Comparison of ENCODE assay signal across 8 cellular contexts in the genomic region with DNA sequence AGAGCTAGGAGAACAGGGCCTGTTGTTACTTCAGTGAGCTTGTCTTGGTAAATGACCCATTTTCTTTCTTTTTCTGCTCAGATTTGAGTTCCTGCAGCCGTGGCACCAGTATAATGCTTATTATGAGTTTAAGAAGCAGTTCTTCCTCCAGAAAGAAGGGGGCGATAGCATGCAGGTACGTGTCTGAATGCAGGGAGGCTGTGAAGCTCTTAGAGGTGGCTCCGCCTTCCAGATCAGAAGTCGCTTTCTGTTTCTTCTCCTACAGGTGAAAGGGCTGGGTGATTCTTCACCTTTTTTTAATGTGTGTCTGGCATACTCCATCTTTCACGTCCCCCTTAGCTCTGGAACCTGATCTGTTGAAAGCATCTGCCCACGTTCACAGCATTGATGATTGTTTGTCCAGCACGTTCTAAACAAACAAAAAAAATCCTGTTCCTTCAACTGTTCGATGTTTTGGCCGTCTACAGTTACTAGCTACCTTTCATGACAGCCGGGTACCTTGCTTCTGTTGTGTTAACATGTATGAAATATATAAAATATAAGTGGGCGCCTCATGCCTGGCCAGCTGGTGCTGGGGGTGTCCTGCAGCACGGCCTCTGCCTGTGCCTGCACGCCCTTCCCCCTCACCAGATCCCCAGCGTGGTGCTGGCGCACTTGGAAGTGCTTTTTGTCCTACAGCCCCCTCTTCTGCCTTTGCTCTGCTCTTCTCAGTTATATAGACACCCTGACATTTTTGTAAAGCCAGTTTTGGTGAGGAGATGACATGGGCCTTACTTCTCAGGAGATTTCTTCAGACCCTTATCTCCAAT. TPM values are rescaled to one million over a fixed set of nuclear protein-coding genes. Genes with fewer than 3 reads are reported as not detected.
A peak's percentile ranks its signal among the peaks of the same experiment; 100 is the strongest.
DNase-seq lines count a peak whose midpoint lies in the region; ATAC-seq and TF ChIP-seq lines count a peak whose summit lies in the region.

No MANE protein-coding gene starts in this region.

- TF ChIP-seq CTCF in HFFc6 (IDR thresholded peaks at IDR 0.05) = peak; percentile 54
- TF ChIP-seq CTCF in type B pancreatic cell (conservative IDR thresholded peaks at IDR 0.05) = peak; percentile 65
- TF ChIP-seq CTCF in suprapubic skin (IDR thresholded peaks at IDR 0.05) = peak in 1 of 2 donors; percentile 14

- H3K4me1 Mint-ChIP-seq in HFFc6 (ENCODE audit: low read depth) (no peaks in the 10 kb centered on the region), type B pancreatic cell (ENCODE audit: unreplicated experiment) (no peaks in the 10 kb centered on the region)
- no peaks in the 10 kb centered on the region for H3K4me1 Mint-ChIP-seq in effector memory CD8-positive, alpha-beta T cell (ENCODE audit: low read depth in 2 of 2)

- H3K36me3 ChIP-seq in suprapubic skin = peaks cover 80% of the 10 kb centered on the region

- H3K4me1 ChIP-seq in suprapubic skin = no peaks in the 10 kb centered on the region

- no peak overlapping the region for H3K27ac ChIP-seq in suprapubic skin

- H3K27ac Mint-ChIP-seq in HFFc6 = no peak overlapping the region
- peak overlapping the region in 1 of 2 donors; percentile 29 for H3K27ac Mint-ChIP-seq in effector memory CD8-positive, alpha-beta T cell
- no peak overlapping the region for H3K27ac Mint-ChIP-seq in type B pancreatic cell

- peaks cover 36% of the 10 kb centered on the region for H3K36me3 Mint-ChIP-seq in HFFc6 (ENCODE audit: low read depth)
- H3K36me3 Mint-ChIP-seq in effector memory CD8-positive, alpha-beta T cell (ENCODE audit: insufficient read depth) = peaks cover 89% of the 10 kb centered on the region
- peaks cover 40% of the 10 kb centered on the region for H3K36me3 Mint-ChIP-seq in type B pancreatic cell

- TF ChIP-seq EP300 in suprapubic skin (IDR thresholded peaks at IDR 0.05) = no peak

- no peaks in the 10 kb centered on the region for H3K9me3 ChIP-seq in suprapubic skin

- no peak overlapping the region for H3K4me3 Mint-ChIP-seq in HFFc6
- no peak overlapping the region for H3K4me3 Mint-ChIP-seq in effector memory CD8-positive, alpha-beta T cell
- no peak overlapping the region for H3K4me3 Mint-ChIP-seq in type B pancreatic cell

- 82% methylated on average over 16 of the region's 16 CpGs for WGBS in suprapubic skin

- no peaks in the 10 kb centered on the region for H3K9me3 Mint-ChIP-seq in HFFc6
- H3K9me3 Mint-ChIP-seq in effector memory CD8-positive, alpha-beta T cell = no peaks in the 10 kb centered on the region
- H3K9me3 Mint-ChIP-seq in type B pancreatic cell = no peaks in the 10 kb centered on the region

- ATAC-seq in effector memory CD8-positive, alpha-beta T cell (replicated peaks) = peak; percentile 61
- no peak for ATAC-seq in HG03439 (IDR thresholded peaks at IDR 0.05; ENCODE audit: unreplicated experiment)

- DNase-seq in NCI-H2107 treated with DMSO at 0.1 percent for 48 hours (lab: John Stamatoyannopoulos, UW; ENCODE audit: unreplicated experiment) (peak; percentile 7), NCI-H2107 (lab: John Stamatoyannopoulos, UW) (no peak), HFFc6 (no peak), RPMI8226 (peak; percentile 16), type B pancreatic cell (ENCODE audit: extremely low spot score, unreplicated experiment) (no peak), suprapubic skin (ENCODE audit: low spot score in 2 of 2) (no peak)
- peak in 1 of 3 experiments; percentile 9 for DNase-seq in effector memory CD8-positive, alpha-beta T cell

- peaks cover 6% of the 10 kb centered on the region for H3K27me3 Mint-ChIP-seq in HFFc6 (ENCODE audit: insufficient read depth)
- H3K27me3 Mint-ChIP-seq in effector memory CD8-positive, alpha-beta T cell = no peaks in the 10 kb centered on the region
- no peaks in the 10 kb centered on the region for H3K27me3 Mint-ChIP-seq in type B pancreatic cell

- no peak for TF ChIP-seq POLR2A in suprapubic skin (IDR thresholded peaks at IDR 0.05)

- H3K4me3 ChIP-seq in suprapubic skin = no peak overlapping the region

- no peaks in the 10 kb centered on the region for H3K27me3 ChIP-seq in suprapubic skin

RNA-seq across cellular contexts. Expression of a gene that starts 44.6 kb away (rescaled TPM):
- 10 to 100 TPM; 23.9 to 32.4 (median 28.8) TPM for total RNA-seq in HFFc6 (2021; fragmentation: NEBNext Ultra II Directional; extraction: Animal tissue kit (Norgen Biotek cat#: 25700))
- total RNA-seq in type B pancreatic cell (ENCODE audit: low replicate concordance) (46.3 and 59.3 TPM in 2 replicates), suprapubic skin (100 to 1,000 TPM in 1 of 4 donors, 10 to 100 TPM in 3; 41.3 to 107 (median 49.9) TPM)

Comparison
In these comparisons a context has a peak if more than half of its experiments do, and no peak if none do; other contexts are left out.
1. DNase-seq: peak in NCI-H2107 treated with DMSO at 0.1 percent for 48 hours (single experiment) and RPMI8226 (single experiment); none in NCI-H2107 (single experiment), HFFc6 (single experiment), type B pancreatic cell (single experiment) and suprapubic skin (0 of 2).